Comparison of ENCODE assay signal across 13 cellular contexts in genomic region chr2:119803101-119803500, GRCh38. TPM values are rescaled to one million over a fixed set of nuclear protein-coding genes. Genes with fewer than 3 reads are reported as not detected.
DNase-seq lines count a peak whose midpoint lies in the region; ATAC-seq, FAIRE-seq and TF ChIP-seq lines count a peak whose summit lies in the region.
"Had no signal": no experiment of that assay in that cellular context is flagged by ENCODE, and none has a peak within 500 bp of the region (broad histone marks: within the 10 kb centered on the region; RNA-seq: fewer than 3 reads in every experiment).

No MANE protein-coding gene starts in this region.

- no peak for DNase-seq in activated T-cell treated with anti-CD3 and anti-CD28 coated beads, Interleukin-2, amount 50 U/mL, for 24 hours
- DNase-seq in activated T-cell treated with anti-CD3 and anti-CD28 coated beads, Interleukin-2, amount 50 U/mL, for 4 hours = no peak
- DNase-seq in WTC11 (ENCODE audit: low spot score) = no peak
- DNase-seq in dermis blood vessel endothelial cell = peak; percentile 46
- no peak for DNase-seq in frontal cortex (ENCODE audit: low spot score in 2 of 2)
- no peak for DNase-seq in NCI-H1417 (lab: John Stamatoyannopoulos, UW)
- no peak for DNase-seq in DMS79 treated with DMSO at 0.1 percent for 48 hours (lab: John Stamatoyannopoulos, UW)
- DNase-seq: DMS53 had no signal

- no peak overlapping the region for H3K4me3 Mint-ChIP-seq in activated T-cell treated with anti-CD3 and anti-CD28 coated beads, Interleukin-2, amount 50 U/mL, for 24 hours
- no peak overlapping the region for H3K4me3 Mint-ChIP-seq in activated T-cell treated with anti-CD3 and anti-CD28 coated beads, Interleukin-2, amount 50 U/mL, for 4 hours
- no peak overlapping the region for H3K4me3 Mint-ChIP-seq in WTC11
- H3K4me3 Mint-ChIP-seq: CD14-positive monocyte had no signal

- CTCF ChIA-PET in WTC11 (lab: Charles Lee) = no interaction called here

- H3K36me3 Mint-ChIP-seq in activated T-cell treated with anti-CD3 and anti-CD28 coated beads, Interleukin-2, amount 50 U/mL, for 24 hours (ENCODE audit: low read depth) = peaks cover 23% of the 10 kb centered on the region
- H3K36me3 Mint-ChIP-seq in activated T-cell treated with anti-CD3 and anti-CD28 coated beads, Interleukin-2, amount 50 U/mL, for 4 hours (ENCODE audit: insufficient read depth) = peaks cover 18% of the 10 kb centered on the region
- peaks cover 26% of the 10 kb centered on the region for H3K36me3 Mint-ChIP-seq in WTC11

- peaks cover 66% of the 10 kb centered on the region for H3K4me1 Mint-ChIP-seq in activated T-cell treated with anti-CD3 and anti-CD28 coated beads, Interleukin-2, amount 50 U/mL, for 24 hours (ENCODE audit: low read depth)
- peaks cover 65% of the 10 kb centered on the region for H3K4me1 Mint-ChIP-seq in activated T-cell treated with anti-CD3 and anti-CD28 coated beads, Interleukin-2, amount 50 U/mL, for 4 hours (ENCODE audit: low read depth)
- peaks cover 71% of the 10 kb centered on the region for H3K4me1 Mint-ChIP-seq in WTC11
- H3K4me1 Mint-ChIP-seq: CD14-positive monocyte had no signal

- ATAC-seq in activated T-cell treated with anti-CD3 and anti-CD28 coated beads, Interleukin-2, amount 50 U/mL, for 4 hours = no peak
- ATAC-seq in WTC11 = no peak
- ATAC-seq in HG02885 (IDR thresholded peaks at IDR 0.05; ENCODE audit: poor library complexity, unreplicated experiment) = no peak
- ATAC-seq: GM12878 had no signal

- TF ChIP-seq CTCF in WTC11 (IDR thresholded peaks at IDR 0.05) = no peak

- H3K27me3 Mint-ChIP-seq in activated T-cell treated with anti-CD3 and anti-CD28 coated beads, Interleukin-2, amount 50 U/mL, for 24 hours = no peaks in the 10 kb centered on the region
- no peaks in the 10 kb centered on the region for H3K27me3 Mint-ChIP-seq in activated T-cell treated with anti-CD3 and anti-CD28 coated beads, Interleukin-2, amount 50 U/mL, for 4 hours (ENCODE audit: low read depth)
- no peaks in the 10 kb centered on the region; the same call in 1 of the 2 replicates for H3K27me3 Mint-ChIP-seq in WTC11 (ENCODE audit: low read depth)

- peak; percentile 8 for FAIRE-seq in frontal cortex (lab: Jason Lieb, UNC)
- FAIRE-seq: GM12878, GM19239, H1 had no signal

- peak overlapping the region; percentile 19 for H3K27ac Mint-ChIP-seq in activated T-cell treated with anti-CD3 and anti-CD28 coated beads, Interleukin-2, amount 50 U/mL, for 24 hours
- peak overlapping the region; percentile 17; the same call in 1 of the 2 replicates for H3K27ac Mint-ChIP-seq in WTC11

- H3K9me3 Mint-ChIP-seq in activated T-cell treated with anti-CD3 and anti-CD28 coated beads, Interleukin-2, amount 50 U/mL, for 24 hours = peaks cover 10% of the 10 kb centered on the region
- no peaks in the 10 kb centered on the region for H3K9me3 Mint-ChIP-seq in activated T-cell treated with anti-CD3 and anti-CD28 coated beads, Interleukin-2, amount 50 U/mL, for 4 hours
- peaks cover 25% of the 10 kb centered on the region for H3K9me3 Mint-ChIP-seq in WTC11

- POLR2A ChIA-PET in WTC11 (lab: Charles Lee) = interaction anchor here (1.1 kb wide), 1 partner anchor 9 kb away, joined by 4 read pairs; no protein-coding TSS in a partner anchor

TF ChIP-seq in WTC11, 78 proteins besides CTCF, POLR2A, EP300 and RAD21:
- TF ChIP-seq ZNF416 (CRISPR knock-in tag; IDR thresholded peaks at IDR 0.05) = no peak
- no peak for TF ChIP-seq OVOL2 (CRISPR knock-in tag; IDR thresholded peaks at IDR 0.05; ENCODE audit: borderline replicate concordance)
- no peak for TF ChIP-seq JUN (CRISPR knock-in tag; IDR thresholded peaks at IDR 0.05)

RNA-seq across cellular contexts. Expression of gene PTPN4, which starts 43.4 kb away (rescaled TPM):
- total RNA-seq in activated T-cell treated with anti-CD3 and anti-CD28 coated beads, Interleukin-2, amount 50 U/mL, for 4 hours = 10 to 100 TPM; 19.3 to 20.4 (median 19.3) TPM
- total RNA-seq in WTC11 (2021) (79.4 to 85.8 TPM (median 79.7 TPM) in 3 replicates), dermis blood vessel endothelial cell (27.9 and 31.4 TPM in 2 replicates), frontal cortex (175 TPM)
